8 cellular contexts compared by ENCODE assay signal in genomic region chr18:961644-962355, GRCh38.
DNase-seq lines count a peak whose midpoint lies in the region; ATAC-seq and TF ChIP-seq lines count a peak whose summit lies in the region.

No MANE protein-coding gene starts in this region.

- H3K9me3 ChIP-seq in iPS-18a (ENCODE audit: control insufficient read depth, low read depth, low read length): no peaks in the 10 kb centered on the region

- POLR2A ChIA-PET in HEK293T (lab: Yijun Ruan, JAX): no interaction called here

- CTCF ChIA-PET in HEK293T (lab: Yijun Ruan, JAX): interaction anchor here (0.6 to 0.9 kb wide), 3 partner anchors 10 to 98 kb away, joined by 3 read pairs; no protein-coding TSS in a partner anchor

- no peaks in the 10 kb centered on the region for H3K27me3 ChIP-seq in iPS-18a (ENCODE audit: control insufficient read depth, insufficient read depth, low read length)

- peak; percentile 45 for DNase-seq in CD1c-positive myeloid dendritic cell (ENCODE audit: extremely low spot score)
- DNase-seq in HEK293T (ENCODE audit: extremely low spot score): peak; percentile 18
- peak; percentile 30 for DNase-seq in SHP77 treated with DMSO at 0.1 percent for 48 hours (lab: John Stamatoyannopoulos, UW)
- peak; percentile 32 for DNase-seq in amniotic epithelial cell (ENCODE audit: low read depth)
- DNase-seq in stimulated activated CD4-positive, alpha-beta T cell treated with anti-CD3 and anti-CD28 coated beads, Interleukin-15, amount 100 ng/mL, for 24 hours: peak; percentile 59

- no peaks in the 10 kb centered on the region for H3K36me3 ChIP-seq in iPS-18a (ENCODE audit: control insufficient read depth, low read depth, low read length)

- H3K27ac ChIP-seq in iPS-18a (ENCODE audit: low read length): no peak overlapping the region

- ATAC-seq in HG03342 (IDR thresholded peaks at IDR 0.05; ENCODE audit: unreplicated experiment): no peak
- ATAC-seq in GM21717 (IDR thresholded peaks at IDR 0.05; ENCODE audit: unreplicated experiment): no peak

- no peaks in the 10 kb centered on the region for H3K4me1 ChIP-seq in iPS-18a (ENCODE audit: control insufficient read depth, low read depth, low read length)

- H3K4me3 ChIP-seq in iPS-18a (ENCODE audit: low read length): peak overlapping the region; percentile 37

- peak overlapping the region; percentile 40 for H3K9ac ChIP-seq in iPS-18a (ENCODE audit: low read length)

TF ChIP-seq in HEK293T, 16 proteins besides CTCF, POLR2A, EP300 and RAD21:
- TF ChIP-seq PKNOX1 (IDR thresholded peaks at IDR 0.05) (no peak), ZNF384 (IDR thresholded peaks at IDR 0.05) (no peak), FOXA1 (IDR thresholded peaks at IDR 0.05) (no peak)
